ENCODE assay signal across 8 cellular contexts in the genomic region with DNA sequence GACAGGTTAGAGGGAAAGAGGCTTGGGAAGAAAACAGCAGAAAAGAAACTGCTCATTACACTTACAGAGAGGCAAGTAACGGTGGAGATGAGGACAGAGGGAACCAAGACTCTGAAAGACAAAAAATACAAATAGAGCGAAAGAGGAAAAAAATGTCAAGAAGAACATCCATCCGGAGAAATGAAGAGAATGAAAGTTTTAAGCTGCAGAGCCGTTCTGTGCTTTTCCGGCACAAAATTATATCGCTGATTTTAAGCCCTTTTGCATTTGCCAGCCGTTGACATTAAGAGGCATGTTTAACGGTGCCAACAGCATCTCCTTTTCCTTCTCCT. TPM values are rescaled to one million over a fixed set of nuclear protein-coding genes. Genes with fewer than 3 reads are reported as not detected.
DNase-seq lines count a peak whose midpoint lies in the region; ATAC-seq and TF ChIP-seq lines count a peak whose summit lies in the region.

No MANE protein-coding gene starts in this region.

- H3K27ac Mint-ChIP-seq in activated T-helper 2 cell treated with anti-CD3 and anti-CD28 coated beads, Interferon-gamma antibody, Interleukin-2, Interleukin-4, amounts not matched to agents 10 μg/mL and 5 μg/mL and 100 μg/mL, durations not matched to agents 14 hours and 24 hours and 36 hours = peak overlapping the region; percentile 52
- H3K27ac Mint-ChIP-seq in stimulated activated memory B cell treated with anti-CD40 and anti-IgM and Interleukin-4, amounts not matched to agents 10 μg/mL and 1 μg/mL and 100 μg/mL, for 72 hours = no peak overlapping the region

- no peaks in the 10 kb centered on the region for H3K36me3 Mint-ChIP-seq in activated T-helper 2 cell treated with anti-CD3 and anti-CD28 coated beads, Interferon-gamma antibody, Interleukin-2, Interleukin-4, amounts not matched to agents 10 μg/mL and 5 μg/mL and 100 μg/mL, durations not matched to agents 14 hours and 24 hours and 36 hours (ENCODE audit: low read depth)
- no peaks in the 10 kb centered on the region for H3K36me3 Mint-ChIP-seq in stimulated activated memory B cell treated with anti-CD40 and anti-IgM and Interleukin-4, amounts not matched to agents 10 μg/mL and 1 μg/mL and 100 μg/mL, for 72 hours

- H3K36me3 ChIP-seq in iPS-18a (ENCODE audit: control insufficient read depth, low read depth, low read length) = no peaks in the 10 kb centered on the region

- peak overlapping the region; percentile 72 for H3K4me3 Mint-ChIP-seq in activated T-helper 2 cell treated with anti-CD3 and anti-CD28 coated beads, Interferon-gamma antibody, Interleukin-2, Interleukin-4, amounts not matched to agents 10 μg/mL and 5 μg/mL and 100 μg/mL, durations not matched to agents 14 hours and 24 hours and 36 hours (ENCODE audit: low read depth)
- peak overlapping the region; percentile 66 for H3K4me3 Mint-ChIP-seq in stimulated activated memory B cell treated with anti-CD40 and anti-IgM and Interleukin-4, amounts not matched to agents 10 μg/mL and 1 μg/mL and 100 μg/mL, for 72 hours

- H3K9ac ChIP-seq in iPS-18a (ENCODE audit: low read length) = no peak overlapping the region

- no peaks in the 10 kb centered on the region for H3K9me3 ChIP-seq in iPS-18a (ENCODE audit: control insufficient read depth, low read depth, low read length)

- in situ Hi-C loops in G401 (cut with HindIII; ENCODE audit: low sequenced_read_pairs) = no loop called here

- peaks cover 93% of the 10 kb centered on the region for H3K27me3 ChIP-seq in iPS-18a (ENCODE audit: control insufficient read depth, insufficient read depth, low read length)

- H3K27me3 Mint-ChIP-seq in activated T-helper 2 cell treated with anti-CD3 and anti-CD28 coated beads, Interferon-gamma antibody, Interleukin-2, Interleukin-4, amounts not matched to agents 10 μg/mL and 5 μg/mL and 100 μg/mL, durations not matched to agents 14 hours and 24 hours and 36 hours (ENCODE audit: low read depth) = peaks cover 76% of the 10 kb centered on the region
- peaks cover 69% of the 10 kb centered on the region for H3K27me3 Mint-ChIP-seq in stimulated activated memory B cell treated with anti-CD40 and anti-IgM and Interleukin-4, amounts not matched to agents 10 μg/mL and 1 μg/mL and 100 μg/mL, for 72 hours

- H3K9me3 Mint-ChIP-seq in activated T-helper 2 cell treated with anti-CD3 and anti-CD28 coated beads, Interferon-gamma antibody, Interleukin-2, Interleukin-4, amounts not matched to agents 10 μg/mL and 5 μg/mL and 100 μg/mL, durations not matched to agents 14 hours and 24 hours and 36 hours = no peaks in the 10 kb centered on the region
- no peaks in the 10 kb centered on the region for H3K9me3 Mint-ChIP-seq in stimulated activated memory B cell treated with anti-CD40 and anti-IgM and Interleukin-4, amounts not matched to agents 10 μg/mL and 1 μg/mL and 100 μg/mL, for 72 hours

- TF ChIP-seq POLR2A in GM18505 (IDR thresholded peaks at IDR 0.05; ENCODE audit: borderline replicate concordance, extremely low read depth, insufficient read depth, insufficient read length) = no peak

- H3K4me3 ChIP-seq in iPS-18a (ENCODE audit: low read length) = peak overlapping the region; percentile 73

- peak; percentile 6 for DNase-seq in HK-2 (ENCODE audit: unreplicated experiment)
- no peak for DNase-seq in activated T-helper 2 cell treated with anti-CD3 and anti-CD28 coated beads, Interferon-gamma antibody, Interleukin-2, Interleukin-4, amounts not matched to agents 10 μg/mL and 5 μg/mL and 100 μg/mL, durations not matched to agents 14 hours and 24 hours and 36 hours (ENCODE audit: low spot score)
- DNase-seq in G401 (ENCODE audit: low spot score) = no peak
- no peak for DNase-seq in EL

- ATAC-seq in stimulated activated memory B cell treated with anti-CD40 and anti-IgM and Interleukin-4, amounts not matched to agents 10 μg/mL and 1 μg/mL and 100 μg/mL, for 72 hours = no peak
- ATAC-seq in GM18498 (IDR thresholded peaks at IDR 0.05; ENCODE audit: unreplicated experiment) (no peak), GM18505 (IDR thresholded peaks at IDR 0.05; ENCODE audit: unreplicated experiment) (no peak)

- H3K4me1 ChIP-seq in iPS-18a (ENCODE audit: control insufficient read depth, low read depth, low read length) = peaks cover 27% of the 10 kb centered on the region

- H3K4me1 Mint-ChIP-seq in activated T-helper 2 cell treated with anti-CD3 and anti-CD28 coated beads, Interferon-gamma antibody, Interleukin-2, Interleukin-4, amounts not matched to agents 10 μg/mL and 5 μg/mL and 100 μg/mL, durations not matched to agents 14 hours and 24 hours and 36 hours (ENCODE audit: low read depth) = peaks cover 17% of the 10 kb centered on the region
- H3K4me1 Mint-ChIP-seq in stimulated activated memory B cell treated with anti-CD40 and anti-IgM and Interleukin-4, amounts not matched to agents 10 μg/mL and 1 μg/mL and 100 μg/mL, for 72 hours = no peaks in the 10 kb centered on the region

- H3K27ac ChIP-seq in iPS-18a (ENCODE audit: low read length) = no peak overlapping the region

- intact Hi-C loops in activated T-helper 2 cell treated with anti-CD3 and anti-CD28 coated beads, Interferon-gamma antibody, Interleukin-2, Interleukin-4, amounts not matched to agents 10 μg/mL and 5 μg/mL and 100 μg/mL, durations not matched to agents 14 hours and 24 hours and 36 hours (cut with micrococcal nuclease) = no loop called here

RNA-seq across cellular contexts. Expression of a gene that starts 0.2 kb away (rescaled TPM):
- total RNA-seq in activated T-helper 2 cell treated with anti-CD3 and anti-CD28 coated beads, Interferon-gamma antibody, Interleukin-2, Interleukin-4, amounts not matched to agents 10 μg/mL and 5 μg/mL and 100 μg/mL, durations not matched to agents 14 hours and 24 hours and 36 hours = 0.09 TPM in 1 of 2 replicates, not detected in the other
- total RNA-seq in G401 (2014; rRNA removed; shearing (Covaris generic)) = 2.3 and 3.3 TPM in 2 replicates
